In the genomic region with DNA sequence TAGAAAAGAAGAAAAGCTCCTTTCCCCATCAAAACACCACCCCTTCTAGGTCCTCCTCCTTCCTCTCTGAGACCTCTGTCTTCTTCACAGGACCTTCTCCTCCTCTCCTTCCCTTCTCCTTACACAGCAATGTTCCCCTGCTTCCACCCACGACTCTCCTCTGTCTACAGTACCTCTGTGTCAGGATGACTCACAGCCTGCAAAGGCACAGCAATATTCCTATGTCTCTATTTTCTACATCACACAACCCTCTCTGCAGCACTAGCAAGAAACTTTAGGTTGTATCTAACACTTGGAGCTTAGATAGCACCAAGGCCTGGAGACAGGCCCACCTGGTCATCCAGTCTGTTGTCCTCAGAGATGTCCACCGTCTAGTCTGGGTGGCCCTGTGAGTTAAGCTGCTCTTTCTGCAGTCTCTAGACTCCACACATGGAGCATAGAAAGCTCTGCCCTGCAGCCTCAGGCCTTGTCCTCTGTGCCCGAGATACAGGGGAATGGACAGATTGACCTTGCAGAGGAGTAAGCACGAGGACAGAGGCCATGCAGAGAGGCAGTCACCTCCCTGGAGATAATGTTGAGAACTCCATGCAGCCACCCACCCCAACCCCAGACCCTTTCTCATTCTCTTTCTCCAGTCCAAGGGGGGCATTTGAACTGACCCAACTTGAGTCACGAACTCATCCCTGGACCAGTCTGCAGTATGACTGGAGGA, we compare ENCODE assay signal across 8 cellular contexts.
A peak's percentile ranks its signal among the peaks of the same experiment; 100 is the strongest.
DNase-seq lines count a peak whose midpoint lies in the region; ATAC-seq and TF ChIP-seq lines count a peak whose summit lies in the region.

No MANE protein-coding gene starts in this region.

- peaks cover 41 to 62% of the 10 kb centered on the region in 2 donors for H3K36me3 ChIP-seq in ascending aorta
- H3K36me3 ChIP-seq in lower lobe of right lung: peaks cover 12% of the 10 kb centered on the region

- peaks cover 4% of the 10 kb centered on the region; the same call in 1 of the 2 replicates for H3K9me3 Mint-ChIP-seq in HFFc6

- DNase-seq in AG04449 (ENCODE audit: low read depth, low spot score): peak; percentile 24
- peak; percentile 54 for DNase-seq in HFFc6
- DNase-seq in ascending aorta (ENCODE audit: low spot score in 2 of 2): no peak
- DNase-seq in lower lobe of right lung: no peak
- DNase-seq in G401 (ENCODE audit: low spot score): no peak
- DNase-seq in substantia nigra (lab: John Stamatoyannopoulos, UW): no peak
- no peak for DNase-seq in iPS-NIHi7 (ENCODE audit: extremely low spot score)
- no peak for DNase-seq in OCI-M2 (lab: John Stamatoyannopoulos, UW; ENCODE audit: unreplicated experiment)

- H3K27ac Mint-ChIP-seq in HFFc6: peak overlapping the region; percentile 67

- no peaks in the 10 kb centered on the region for H3K27me3 ChIP-seq in ascending aorta
- H3K27me3 ChIP-seq in lower lobe of right lung (ENCODE audit: low read depth): no peaks in the 10 kb centered on the region

- H3K27me3 Mint-ChIP-seq in HFFc6 (ENCODE audit: insufficient read depth): peaks cover 2% of the 10 kb centered on the region; the same call in 1 of the 2 replicates

- TF ChIP-seq CTCF in AG04449 (IDR thresholded peaks at IDR 0.05; ENCODE audit: insufficient read depth, low read length, missing control alignments) (no peak), HFFc6 (IDR thresholded peaks at IDR 0.05) (no peak), ascending aorta (IDR thresholded peaks at IDR 0.05) (no peak), lower lobe of right lung (IDR thresholded peaks at IDR 0.05) (no peak)

- no peak for ATAC-seq in lower lobe of right lung

- in situ Hi-C loops in G401 (cut with HindIII; ENCODE audit: low sequenced_read_pairs): no loop called here

- peaks cover 32% of the 10 kb centered on the region for H3K4me1 Mint-ChIP-seq in HFFc6 (ENCODE audit: low read depth)

- POLR2A ChIA-PET in AG04449 (lab: Yijun Ruan, JAX): no interaction called here

- H3K9me3 ChIP-seq in ascending aorta (no peaks in the 10 kb centered on the region), lower lobe of right lung (no peaks in the 10 kb centered on the region)

- peaks cover 0 to 7% of the 10 kb centered on the region in 2 donors for H3K4me1 ChIP-seq in ascending aorta
- H3K4me1 ChIP-seq in lower lobe of right lung: peaks cover 34% of the 10 kb centered on the region

- peaks cover 26% of the 10 kb centered on the region for H3K36me3 Mint-ChIP-seq in HFFc6 (ENCODE audit: low read depth)

- H3K27ac ChIP-seq in ascending aorta: peak overlapping the region; percentile 62 to 66
- H3K27ac ChIP-seq in lower lobe of right lung: peak overlapping the region; percentile 14
- H3K27ac ChIP-seq in substantia nigra (ENCODE audit: low read depth, low read length, poor library complexity, severe bottlenecking): no peak overlapping the region

- intact Hi-C loops in ascending aorta (cut with DNase I) (loop anchor here (2.0 kb wide), 1 partner anchor 96 kb away; no protein-coding TSS in a partner anchor), lower lobe of right lung (cut with DNase I) (loop anchor here (10.0 kb wide), 1 partner anchor 204 kb away; no protein-coding TSS in a partner anchor)

- CTCF ChIA-PET in AG04449 (lab: Yijun Ruan, JAX): interaction anchor here (0.7 to 8.5 kb wide), 30 partner anchors 8 to 397 kb away, joined by 3 to 154 read pairs (median 10); a partner anchor contains a TSS

- H3K4me3 ChIP-seq in AG04449 (ENCODE audit: low read depth, low read length): no peak overlapping the region
- H3K4me3 ChIP-seq in ascending aorta: no peak overlapping the region
- no peak overlapping the region for H3K4me3 ChIP-seq in lower lobe of right lung

- H3K4me3 Mint-ChIP-seq in HFFc6: no peak overlapping the region

Comparison
In these comparisons a context has a peak if more than half of its experiments do, and no peak if none do; other contexts are left out.
1. DNase-seq: peak in AG04449 (single experiment) and HFFc6 (single experiment); none in ascending aorta (0 of 2), lower lobe of right lung (single experiment), G401 (single experiment), substantia nigra (0 of 49), iPS-NIHi7 (single experiment) and OCI-M2 (single experiment).